In genomic region chr10:4033341-4033896, GRCh38 we compare ENCODE assay signal across 11 cellular contexts.
DNase-seq lines count a peak whose midpoint lies in the region; ATAC-seq and TF ChIP-seq lines count a peak whose summit lies in the region.
"Had no signal": no experiment of that assay in that cellular context is flagged by ENCODE, and none has a peak within 500 bp of the region (broad histone marks: within the 10 kb centered on the region; RNA-seq: fewer than 3 reads in every experiment).

No MANE protein-coding gene starts in this region.

- H3K27me3 ChIP-seq in IMR-90 (ENCODE audit: control insufficient read depth, insufficient read depth, low read length) = no peaks in the 10 kb centered on the region
- H3K27me3 ChIP-seq in endodermal cell (ENCODE audit: control insufficient read depth, insufficient read depth, low read length, poor library complexity, severe bottlenecking) = no peaks in the 10 kb centered on the region

- H3K27ac ChIP-seq in IMR-90 (ENCODE audit: insufficient read depth, low read length) = no peak overlapping the region
- no peak overlapping the region for H3K27ac ChIP-seq in endodermal cell (ENCODE audit: low read depth, low read length)
- H3K27ac ChIP-seq: A549 had no signal

- TF ChIP-seq CTCF in IMR-90 (conservative IDR thresholded peaks at IDR 0.05; ENCODE audit: low read depth, low read length) = no peak
- TF ChIP-seq CTCF in HFFc6 (IDR thresholded peaks at IDR 0.05) = no peak
- TF ChIP-seq CTCF in endodermal cell (conservative IDR thresholded peaks at IDR 0.05) = no peak

- peak overlapping the region; percentile 45 for H2AK9ac ChIP-seq in IMR-90 (replicated peaks; ENCODE audit: low read depth, low read length, poor library complexity)

- no peak for TF ChIP-seq POLR2A in IMR-90 (IDR thresholded peaks at IDR 0.05; ENCODE audit: low read depth, low read length)

- H3K23ac ChIP-seq in IMR-90 (ENCODE audit: low read depth, low read length) = no peak overlapping the region

- WGBS in IMR-90 (ENCODE audit: extremely low coverage in 2 of 2, insufficient read length in 1 of 2), 2 experiments = 100% methylated on average over 2 of the region's 8 CpGs; no CpG with 5 or more reads in 1 of the 2 experiments
- WGBS in endodermal cell (ENCODE audit: insufficient coverage in 1 of 2, insufficient read length in 1 of 2), 2 experiments = 87 to 89% methylated on average over 5 to 8 of the region's 8 CpGs

- H3K4me3 Mint-ChIP-seq in activated CD4-positive, alpha-beta T cell treated with anti-CD3 and anti-CD28 coated beads, Interleukin-2, amount 10 ng/mL, durations not matched to agents 24 days and 14 days = peak overlapping the region; percentile 73
- H3K4me3 Mint-ChIP-seq in HFFc6 (no peak overlapping the region), endodermal cell (no peak overlapping the region)

- no peak overlapping the region for H2BK15ac ChIP-seq in IMR-90 (ENCODE audit: low read depth, low read length)

- in situ Hi-C loops in IMR-90 (cut with MboI; ENCODE audit: low sequenced_read_pairs) = no loop called here

- no peak for TF ChIP-seq RAD21 in IMR-90 (IDR thresholded peaks at IDR 0.05; ENCODE audit: low read length)

- no peak overlapping the region for H2BK5ac ChIP-seq in IMR-90 (ENCODE audit: low read depth, low read length, poor library complexity, severe bottlenecking)

- H3K4me3 ChIP-seq in IMR-90 (ENCODE audit: insufficient read depth, low read depth, low read length) (no peak overlapping the region), endodermal cell (ENCODE audit: low read length) (no peak overlapping the region)
- H3K4me3 ChIP-seq: A549 had no signal

- dilution Hi-C loops in IMR-90 (cut with HindIII; ENCODE audit: low sequenced_read_pairs, unreplicated experiment) = no loop called here

- peaks cover 4% of the 10 kb centered on the region for H3K4me1 ChIP-seq in IMR-90 (ENCODE audit: control insufficient read depth, insufficient read depth, low read length)
- no peaks in the 10 kb centered on the region for H3K4me1 ChIP-seq in endodermal cell (ENCODE audit: control insufficient read depth, insufficient read depth, low read length)
- H3K4me1 ChIP-seq: A549 had no signal

- H3K36me3 Mint-ChIP-seq in activated CD4-positive, alpha-beta T cell treated with anti-CD3 and anti-CD28 coated beads, Interleukin-2, amount 10 ng/mL, durations not matched to agents 24 days and 14 days (ENCODE audit: low read depth) = peaks cover 6% of the 10 kb centered on the region
- H3K36me3 Mint-ChIP-seq in HFFc6 (ENCODE audit: low read depth) = no peaks in the 10 kb centered on the region
- H3K36me3 Mint-ChIP-seq in endodermal cell (ENCODE audit: low read depth) = no peaks in the 10 kb centered on the region

- H3K9ac ChIP-seq in IMR-90 (ENCODE audit: low read depth, low read length) (no peak overlapping the region), endodermal cell (ENCODE audit: extremely low read depth, low read length, poor library complexity, severe bottlenecking) (no peak overlapping the region)

- no peaks in the 10 kb centered on the region for H3K9me3 ChIP-seq in IMR-90 (ENCODE audit: control insufficient read depth, insufficient read depth, low read length)
- H3K9me3 ChIP-seq in endodermal cell (ENCODE audit: control insufficient read depth, low read length) = no peaks in the 10 kb centered on the region
- H3K9me3 ChIP-seq: A549 had no signal

- peak overlapping the region; percentile 65 for H2AK5ac ChIP-seq in IMR-90 (ENCODE audit: low read depth, low read length)

- peaks cover 36% of the 10 kb centered on the region for H3K4me1 Mint-ChIP-seq in activated CD4-positive, alpha-beta T cell treated with anti-CD3 and anti-CD28 coated beads, Interleukin-2, amount 10 ng/mL, durations not matched to agents 24 days and 14 days
- H3K4me1 Mint-ChIP-seq in HFFc6 (ENCODE audit: low read depth) (peaks cover 18% of the 10 kb centered on the region), endodermal cell (peaks cover 5% of the 10 kb centered on the region)

- peak overlapping the region; percentile 17; the same call in 1 of the 2 replicates for H2BK120ac ChIP-seq in IMR-90 (ENCODE audit: low read depth, low read length)

- peak overlapping the region; percentile 84 for H3K27ac Mint-ChIP-seq in activated CD4-positive, alpha-beta T cell treated with anti-CD3 and anti-CD28 coated beads, Interleukin-2, amount 10 ng/mL, durations not matched to agents 24 days and 14 days
- H3K27ac Mint-ChIP-seq in HFFc6 = no peak overlapping the region
- no peak overlapping the region for H3K27ac Mint-ChIP-seq in endodermal cell

- H4K8ac ChIP-seq in IMR-90 (ENCODE audit: low read depth in 2 of 2, low read length in 2 of 2) = no peak overlapping the region; a peak in 1 of 4 replicates

- ATAC-seq in HG02588 (IDR thresholded peaks at IDR 0.05; ENCODE audit: unreplicated experiment) (peak; percentile 93), IMR-90 (ENCODE audit: low read depth) (no peak)
- ATAC-seq: A549 had no signal

- peak overlapping the region; percentile 54; the same call in 1 of the 2 replicates for H3K4ac ChIP-seq in IMR-90 (ENCODE audit: low read depth, low read length)

- BruUV-seq in IMR-90 (replicated peaks; lab: Mats Ljungman, UMichigan) = no TSS peak

- H3K9me3 Mint-ChIP-seq in activated CD4-positive, alpha-beta T cell treated with anti-CD3 and anti-CD28 coated beads, Interleukin-2, amount 10 ng/mL, durations not matched to agents 24 days and 14 days = no peaks in the 10 kb centered on the region
- H3K9me3 Mint-ChIP-seq in HFFc6 (no peaks in the 10 kb centered on the region), endodermal cell (no peaks in the 10 kb centered on the region)

- H3K18ac ChIP-seq in IMR-90 (ENCODE audit: low read depth, low read length) = no peak overlapping the region

- H2BK20ac ChIP-seq in IMR-90 (ENCODE audit: low read depth, low read length) = peak overlapping the region; percentile 63

- H3K4me2 ChIP-seq in IMR-90 (ENCODE audit: low read depth, low read length) = no peak overlapping the region
- H3K4me2 ChIP-seq: A549 had no signal

- H4K91ac ChIP-seq in IMR-90 (ENCODE audit: insufficient read depth, low read depth, low read length) = peak overlapping the region; percentile 5; the same call in 1 of the 2 replicates

- no peaks in the 10 kb centered on the region for H3K36me3 ChIP-seq in IMR-90 (ENCODE audit: control insufficient read depth, insufficient read depth, low read length)
- no peaks in the 10 kb centered on the region for H3K36me3 ChIP-seq in endodermal cell (ENCODE audit: control insufficient read depth, insufficient read depth, low read length)

- H3K56ac ChIP-seq in IMR-90 (ENCODE audit: extremely low read depth, insufficient read depth, low read length) = no peak overlapping the region

- 0 out of 2 replicates have a peak overlapping the region, but pooled peaks have one; percentile 36 for H3K14ac ChIP-seq in IMR-90 (replicated peaks; ENCODE audit: low read depth, low read length)

- no peaks in the 10 kb centered on the region for H3K9me1 ChIP-seq in IMR-90 (ENCODE audit: insufficient read depth, low read length)

- POLR2A ChIA-PET in IMR-90 (lab: Charles Lee; ENCODE audit: unreplicated experiment) = no interaction called here

- CTCF ChIA-PET in IMR-90 (lab: Yijun Ruan, JAX) = no interaction called here

- no peaks in the 10 kb centered on the region for H3K79me1 ChIP-seq in IMR-90 (ENCODE audit: low read depth in 1 of 2, low read length in 2 of 2)

- H2AFZ ChIP-seq in IMR-90 (replicated peaks; ENCODE audit: low read length, poor library complexity) = peak overlapping the region; percentile 49

- intact Hi-C loops in activated CD4-positive, alpha-beta T cell treated with anti-CD3 and anti-CD28 coated beads, Interleukin-2, amount 10 ng/mL, durations not matched to agents 24 days and 14 days (cut with micrococcal nuclease) = loop anchor here (1.0 to 10.0 kb wide), 10 partner anchors 20 to 618 kb away; no protein-coding TSS in a partner anchor
- intact Hi-C loops in IMR-90 (cut with micrococcal nuclease) = loop anchor here (10.0 kb wide), 1 partner anchor 249 kb away; the partner anchor contains the start of gene KLF6

- no peaks in the 10 kb centered on the region for H4K20me1 ChIP-seq in IMR-90 (ENCODE audit: insufficient read depth, low read length)

- H3K27me3 Mint-ChIP-seq in activated CD4-positive, alpha-beta T cell treated with anti-CD3 and anti-CD28 coated beads, Interleukin-2, amount 10 ng/mL, durations not matched to agents 24 days and 14 days = no peaks in the 10 kb centered on the region
- peaks cover 1% of the 10 kb centered on the region; the same call in 1 of the 2 replicates for H3K27me3 Mint-ChIP-seq in HFFc6 (ENCODE audit: insufficient read depth)
- H3K27me3 Mint-ChIP-seq in endodermal cell (ENCODE audit: insufficient read depth) = no peaks in the 10 kb centered on the region

- H4K5ac ChIP-seq in IMR-90 (ENCODE audit: low read depth, low read length) = no peak overlapping the region; the same call in 1 of the 2 replicates

- DNase-seq in activated CD4-positive, alpha-beta T cell treated with anti-CD3 and anti-CD28 coated beads, Interleukin-2, amount 10 ng/mL, durations not matched to agents 24 days and 14 days = peak; percentile 78
- DNase-seq in activated CD4-positive, alpha-beta T cell treated with anti-CD3 and anti-CD28 coated beads, Interleukin-2, amount 50 U/mL, for 4 hours = no peak
- peak; percentile 42 for DNase-seq in IMR-90
- DNase-seq in stimulated activated CD8-positive, alpha-beta memory T cell treated with anti-CD3 and anti-CD28 coated beads, Interleukin-4, amount 100 ng/mL, for 48 hours = peak; percentile 37
- DNase-seq in HFFc6 = no peak
- no peak for DNase-seq in endodermal cell
- DNase-seq in DMS79 (lab: John Stamatoyannopoulos, UW) = no peak
- DNase-seq: activated CD4-positive, alpha-beta T cell treated with anti-CD3 and anti-CD28 coated beads for 1 hour; NCI-H1436 had no signal

TF ChIP-seq in IMR-90, 13 proteins besides CTCF, POLR2A, EP300 and RAD21 (continues in another document):
- no peak for TF ChIP-seq MXI1 (IDR thresholded peaks at IDR 0.05; ENCODE audit: borderline replicate concordance, low read depth, low read length)
- TF ChIP-seq MAFK (IDR thresholded peaks at IDR 0.05; ENCODE audit: low read depth, low read length) = no peak
- no peak for TF ChIP-seq SMC3 (IDR thresholded peaks at IDR 0.05; ENCODE audit: low read depth, low read length)
- TF ChIP-seq NFE2L2 (IDR thresholded peaks at IDR 0.05; ENCODE audit: low read depth, low read length) = no peak
- TF ChIP-seq RCOR1 (IDR thresholded peaks at IDR 0.05; ENCODE audit: insufficient replicate concordance, low read length) = no peak
- TF ChIP-seq ELK1 (IDR thresholded peaks at IDR 0.05; ENCODE audit: borderline replicate concordance, low read depth, low read length) = no peak
- no peak for TF ChIP-seq BHLHE40 (IDR thresholded peaks at IDR 0.05; ENCODE audit: low read depth, low read length)

Comparison
In these comparisons a context has a peak if more than half of its experiments do, and no peak if none do; other contexts are left out.
1. DNase-seq: peak in activated CD4-positive, alpha-beta T cell treated with anti-CD3 and anti-CD28 coated beads, Interleukin-2, amount 10 ng/mL, durations not matched to agents 24 days and 14 days (single experiment), IMR-90 (single experiment) and stimulated activated CD8-positive, alpha-beta memory T cell treated with anti-CD3 and anti-CD28 coated beads, Interleukin-4, amount 100 ng/mL, for 48 hours (single experiment); none in activated CD4-positive, alpha-beta T cell treated with anti-CD3 and anti-CD28 coated beads, Interleukin-2, amount 50 U/mL, for 4 hours (0 of 2), HFFc6 (single experiment), endodermal cell (single experiment) and DMS79 (single experiment).